In the genomic region with DNA sequence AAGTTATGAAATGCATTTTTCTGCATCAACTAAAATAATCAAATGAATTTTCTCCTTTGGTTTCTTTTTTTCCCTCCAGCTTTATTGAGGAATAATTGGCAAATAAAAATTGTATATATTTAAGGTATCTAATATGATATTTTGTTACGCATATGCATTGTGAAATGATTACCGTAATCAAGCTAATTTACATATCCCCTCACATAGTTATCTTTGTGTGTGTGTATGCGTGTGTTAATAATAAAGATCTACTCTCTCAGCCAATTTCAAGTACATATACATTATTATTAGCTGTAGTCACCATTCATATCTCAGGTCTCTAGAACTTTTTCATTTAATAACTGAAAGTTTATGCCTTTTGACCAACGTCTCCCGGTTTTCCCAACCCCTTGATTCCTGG, we compare ENCODE assay signal across 11 cellular contexts.
"Had no signal": no experiment of that assay in that cellular context is flagged by ENCODE, and none has a peak within 500 bp of the region (broad histone marks: within the 10 kb centered on the region; RNA-seq: fewer than 3 reads in every experiment).

No MANE protein-coding gene starts in this region.

- DNase-seq: GM23248, GOT3, H7, H9, HCEC 1CT, HFFc6 had no signal

- H3K9ac ChIP-seq: GM23248 had no signal

- ATAC-seq: GM23338, HCT116 had no signal

- H3K4me1 ChIP-seq: HAP-1 had no signal

- H3K27ac ChIP-seq: GM23248 had no signal

- H2AFZ ChIP-seq: GM23248, GM23338 had no signal

- H3K4me2 ChIP-seq: GM23338 had no signal

- FAIRE-seq: H1, H54 had no signal

- H3K4me3 ChIP-seq: GM23248, GM23338, HAP-1 had no signal

- H3K36me3 ChIP-seq: HAP-1 had no signal

- H3K9me3 ChIP-seq: HAP-1 had no signal
